ENCODE assay signal across 13 cellular contexts in genomic region chr11:79173615-79174014, GRCh38.
DNase-seq lines count a peak whose midpoint lies in the region; ATAC-seq and TF ChIP-seq lines count a peak whose summit lies in the region.
"Had no signal": no experiment of that assay in that cellular context is flagged by ENCODE, and none has a peak within 500 bp of the region (broad histone marks: within the 10 kb centered on the region; RNA-seq: fewer than 3 reads in every experiment).

No MANE protein-coding gene starts in this region.

- WGBS in GM23248 (ENCODE audit: low coverage in 1 of 2, low lambda C conversion rate in 2 of 2, missing lambda C conversion rate in 2 of 2), 2 experiments, result 5 to 6% methylated on average over 5 of the region's 5 CpGs
- WGBS in stomach, 5 donors, result 60 to 82% (median 70%) methylated on average over 5 of the region's 5 CpGs

- peak overlapping the region; percentile 42 for H3K4me3 ChIP-seq in GM23248
- H3K4me3 ChIP-seq in left lung, result no peak overlapping the region
- H3K4me3 ChIP-seq in stomach, result no peak overlapping the region

- H3K4me1 Mint-ChIP-seq in activated T-helper 2 cell treated with anti-CD3 and anti-CD28 coated beads, Interferon-gamma antibody, Interleukin-2, Interleukin-4, amounts not matched to agents 10 μg/mL and 5 μg/mL and 100 μg/mL, durations not matched to agents 14 hours and 24 hours and 36 hours (ENCODE audit: low read depth), result no peaks in the 10 kb centered on the region

- no peak overlapping the region for H3K9ac ChIP-seq in GM23248

- H3F3A ChIP-seq in GM23248 (ENCODE audit: insufficient read depth), result peaks cover 14% of the 10 kb centered on the region; the same call in 1 of the 2 replicates

- H3K79me2 ChIP-seq in GM23248 (ENCODE audit: insufficient read depth), result no peaks in the 10 kb centered on the region

- no peaks in the 10 kb centered on the region for H3K9me3 Mint-ChIP-seq in activated T-helper 2 cell treated with anti-CD3 and anti-CD28 coated beads, Interferon-gamma antibody, Interleukin-2, Interleukin-4, amounts not matched to agents 10 μg/mL and 5 μg/mL and 100 μg/mL, durations not matched to agents 14 hours and 24 hours and 36 hours
- H3K9me3 Mint-ChIP-seq: activated T-cell treated with anti-CD3 and anti-CD28 coated beads, Interleukin-2, amount 50 U/mL, for 24 hours had no signal

- H4K20me1 ChIP-seq in GM23248 (ENCODE audit: insufficient read depth), result no peaks in the 10 kb centered on the region

- no peak for ATAC-seq in left lung
- ATAC-seq in HG02678 (IDR thresholded peaks at IDR 0.05; ENCODE audit: unreplicated experiment), result no peak
- ATAC-seq: HepG2, left colon had no signal

- H3K27ac Mint-ChIP-seq in activated T-helper 2 cell treated with anti-CD3 and anti-CD28 coated beads, Interferon-gamma antibody, Interleukin-2, Interleukin-4, amounts not matched to agents 10 μg/mL and 5 μg/mL and 100 μg/mL, durations not matched to agents 14 hours and 24 hours and 36 hours, result no peak overlapping the region
- H3K27ac Mint-ChIP-seq: activated T-cell treated with anti-CD3 and anti-CD28 coated beads, Interleukin-2, amount 50 U/mL, for 24 hours had no signal

- 0 out of 2 replicates have a peak, but pooled peaks cover 12% of the 10 kb centered on the region for H3K4me1 ChIP-seq in GM23248 (ENCODE audit: insufficient read depth)
- H3K4me1 ChIP-seq in left lung, result no peaks in the 10 kb centered on the region
- H3K4me1 ChIP-seq in stomach, result peaks cover 0 to 6% (median 0%) of the 10 kb centered on the region in 4 donors

- H3K36me3 ChIP-seq in GM23248 (ENCODE audit: low read depth), result no peaks in the 10 kb centered on the region
- H3K36me3 ChIP-seq in left lung, result no peaks in the 10 kb centered on the region
- H3K36me3 ChIP-seq in stomach, result no peaks in the 10 kb centered on the region

- TF ChIP-seq POLR2A in stomach (IDR thresholded peaks at IDR 0.05), result no peak

- H3K27ac ChIP-seq in GM23248, result no peak overlapping the region; the same call in 1 of the 2 replicates
- H3K27ac ChIP-seq in left lung, result no peak overlapping the region
- H3K27ac ChIP-seq in stomach, result no peak overlapping the region

- TF ChIP-seq CTCF in left lung (IDR thresholded peaks at IDR 0.05), result no peak
- TF ChIP-seq CTCF in stomach (IDR thresholded peaks at IDR 0.05), result no peak

- 0 out of 2 replicates have a peak overlapping the region, but pooled peaks have one; percentile 27 for H2AFZ ChIP-seq in GM23248

- H3K9me2 ChIP-seq in GM23248 (ENCODE audit: insufficient read depth), result no peaks in the 10 kb centered on the region

- H3K36me3 Mint-ChIP-seq in activated T-helper 2 cell treated with anti-CD3 and anti-CD28 coated beads, Interferon-gamma antibody, Interleukin-2, Interleukin-4, amounts not matched to agents 10 μg/mL and 5 μg/mL and 100 μg/mL, durations not matched to agents 14 hours and 24 hours and 36 hours (ENCODE audit: low read depth), result no peaks in the 10 kb centered on the region

- DNase-seq in GM23248, result peak; percentile 77
- peak; percentile 38 for DNase-seq in amniotic stem cell (lab: John Stamatoyannopoulos, UW)
- DNase-seq in head of caudate nucleus, result peak; percentile 12 to 92 (median 66)
- DNase-seq in putamen (ENCODE audit: low spot score), result peak; percentile 87
- DNase-seq in left lung, result no peak
- DNase-seq in activated T-helper 2 cell treated with anti-CD3 and anti-CD28 coated beads, Interferon-gamma antibody, Interleukin-2, Interleukin-4, amounts not matched to agents 10 μg/mL and 5 μg/mL and 100 μg/mL, durations not matched to agents 14 hours and 24 hours and 36 hours (ENCODE audit: low spot score), result no peak
- DNase-seq in stomach, result no peak
- DNase-seq: activated T-cell treated with anti-CD3 and anti-CD28 coated beads, Interleukin-2, amount 50 U/mL, for 24 hours; DND-41; left colon; NCI-H526 treated with DMSO at 0.1 percent for 48 hours had no signal

- no peaks in the 10 kb centered on the region for H3K27me3 Mint-ChIP-seq in activated T-helper 2 cell treated with anti-CD3 and anti-CD28 coated beads, Interferon-gamma antibody, Interleukin-2, Interleukin-4, amounts not matched to agents 10 μg/mL and 5 μg/mL and 100 μg/mL, durations not matched to agents 14 hours and 24 hours and 36 hours (ENCODE audit: low read depth)

- in situ Hi-C loops in GM23248 (cut with MboI), result no loop called here

- H3K4me2 ChIP-seq in GM23248 (ENCODE audit: unreplicated experiment), result peak overlapping the region; percentile 70

- H3K9me3 ChIP-seq in GM23248 (ENCODE audit: low read depth), result no peaks in the 10 kb centered on the region
- H3K9me3 ChIP-seq in left lung, result no peaks in the 10 kb centered on the region
- no peaks in the 10 kb centered on the region for H3K9me3 ChIP-seq in stomach

- TF ChIP-seq EP300 in stomach (IDR thresholded peaks at IDR 0.05), result no peak

- intact Hi-C loops in head of caudate nucleus (cut with DNase I) (no loop called here), left lung (cut with DNase I) (no loop called here), stomach (cut with DNase I; ENCODE audit: low total_unique reads) (no loop called here)
- intact Hi-C loops in activated T-helper 2 cell treated with anti-CD3 and anti-CD28 coated beads, Interferon-gamma antibody, Interleukin-2, Interleukin-4, amounts not matched to agents 10 μg/mL and 5 μg/mL and 100 μg/mL, durations not matched to agents 14 hours and 24 hours and 36 hours (cut with micrococcal nuclease), result no loop called here

- H3K27me3 ChIP-seq in GM23248 (replicated peaks; ENCODE audit: insufficient read depth) (no peaks in the 10 kb centered on the region), left lung (peaks cover 0 to 15% of the 10 kb centered on the region in 2 donors), stomach (no peaks in the 10 kb centered on the region)

- no peak overlapping the region for H3K4me3 Mint-ChIP-seq in activated T-helper 2 cell treated with anti-CD3 and anti-CD28 coated beads, Interferon-gamma antibody, Interleukin-2, Interleukin-4, amounts not matched to agents 10 μg/mL and 5 μg/mL and 100 μg/mL, durations not matched to agents 14 hours and 24 hours and 36 hours (ENCODE audit: low read depth)
- H3K4me3 Mint-ChIP-seq: activated T-cell treated with anti-CD3 and anti-CD28 coated beads, Interleukin-2, amount 50 U/mL, for 24 hours had no signal

Comparison
In these comparisons a context has a peak if more than half of its experiments do, and no peak if none do; other contexts are left out.
1. DNase-seq: peak in GM23248 (single experiment), amniotic stem cell (single experiment), head of caudate nucleus (42 of 42) and putamen (single experiment); none in left lung (0 of 2), activated T-helper 2 cell treated with anti-CD3 and anti-CD28 coated beads, Interferon-gamma antibody, Interleukin-2, Interleukin-4, amounts not matched to agents 10 μg/mL and 5 μg/mL and 100 μg/mL, durations not matched to agents 14 hours and 24 hours and 36 hours (single experiment) and stomach (single experiment).